10 cellular contexts compared by ENCODE assay signal in the genomic region with DNA sequence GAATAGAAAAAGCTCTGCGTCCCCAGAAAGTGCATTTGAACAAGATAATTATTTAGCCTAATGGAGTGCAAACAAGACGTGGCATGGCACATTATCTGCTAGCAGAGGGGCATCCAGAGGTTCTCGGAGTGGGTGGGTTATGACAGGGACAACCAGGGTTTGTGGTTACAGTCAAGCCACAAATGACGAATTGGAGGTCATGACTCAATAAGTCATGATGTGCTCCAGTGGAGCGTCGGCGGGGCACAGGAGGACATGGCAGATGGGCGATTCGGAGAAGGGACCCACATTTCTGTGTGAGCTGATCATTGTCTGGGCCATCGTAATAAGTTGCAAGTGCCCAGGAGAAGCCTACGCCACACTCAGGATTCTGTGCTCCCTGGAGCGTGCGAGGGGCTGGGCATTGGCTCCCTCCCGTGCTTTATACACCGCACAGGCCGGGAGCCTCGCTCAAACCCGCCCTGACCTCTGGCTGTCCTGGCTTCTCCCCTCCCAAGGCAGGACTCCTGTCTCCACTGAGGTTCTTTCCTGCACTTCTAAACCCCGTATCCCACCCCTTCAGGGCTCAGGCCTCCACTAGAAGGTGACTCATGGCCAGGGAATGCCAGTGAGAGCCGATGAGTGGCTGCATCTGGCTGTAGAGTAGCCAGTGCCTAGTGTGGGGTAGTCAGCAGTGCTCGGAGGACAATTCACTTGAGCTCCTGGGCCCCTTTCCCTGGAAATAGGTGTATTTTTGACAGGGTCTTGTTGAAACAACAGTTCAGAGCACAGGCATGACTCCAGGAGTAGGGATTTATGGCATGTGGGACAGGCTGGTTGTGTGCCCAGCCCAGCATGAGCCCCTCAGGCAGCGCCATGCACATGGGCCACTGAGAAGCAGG.
DNase-seq lines count a peak whose midpoint lies in the region; ATAC-seq and TF ChIP-seq lines count a peak whose summit lies in the region.
"Had no signal": no experiment of that assay in that cellular context is flagged by ENCODE, and none has a peak within 500 bp of the region (broad histone marks: within the 10 kb centered on the region; RNA-seq: fewer than 3 reads in every experiment).

No MANE protein-coding gene starts in this region.

- H3K4me1 ChIP-seq in hepatocyte (ENCODE audit: insufficient read depth), result peaks cover 11% of the 10 kb centered on the region

- H3K36me3 Mint-ChIP-seq in T-helper 2 cell treated with Interferon-gamma antibody and Interleukin-4, amounts not matched to agents 5 μg/mL and 100 μg/mL, for 36 hours (ENCODE audit: low read depth), result peaks cover 18% of the 10 kb centered on the region

- H3K4me1 Mint-ChIP-seq in T-helper 2 cell treated with Interferon-gamma antibody and Interleukin-4, amounts not matched to agents 5 μg/mL and 100 μg/mL, for 36 hours (ENCODE audit: low read depth), result peaks cover 2% of the 10 kb centered on the region

- ATAC-seq in HG02798 (IDR thresholded peaks at IDR 0.05; ENCODE audit: poor library complexity, unreplicated experiment), result no peak

- no peak overlapping the region for H3K4me3 Mint-ChIP-seq in T-helper 2 cell treated with Interferon-gamma antibody and Interleukin-4, amounts not matched to agents 5 μg/mL and 100 μg/mL, for 36 hours
- H3K4me3 Mint-ChIP-seq: CD8-positive, alpha-beta memory T cell had no signal

- H3K9me3 ChIP-seq in hepatocyte (ENCODE audit: low read depth), result no peaks in the 10 kb centered on the region

- 70% methylated on average over 22 of the region's 22 CpGs for WGBS in hepatocyte (ENCODE audit: low lambda C conversion rate, missing lambda C conversion rate)

- no peaks in the 10 kb centered on the region for H3K27me3 ChIP-seq in hepatocyte

- H3K4me2 ChIP-seq in hepatocyte, result no peak overlapping the region

- H2AFZ ChIP-seq in hepatocyte, result no peak overlapping the region

- H3K9me3 Mint-ChIP-seq in T-helper 2 cell treated with Interferon-gamma antibody and Interleukin-4, amounts not matched to agents 5 μg/mL and 100 μg/mL, for 36 hours, result no peaks in the 10 kb centered on the region
- H3K9me3 Mint-ChIP-seq: CD8-positive, alpha-beta memory T cell had no signal

- DNase-seq in activated T-cell treated with anti-CD3 and anti-CD28 coated beads for 48 hours (ENCODE audit: low read depth) (peak; percentile 8), hepatocyte (ENCODE audit: low spot score) (peak; percentile 69), stromal cell of bone marrow (ENCODE audit: low read depth) (peak; percentile 78), NCI-H1105 (lab: John Stamatoyannopoulos, UW) (no peak), NCI-H345 treated with DMSO at 0.1 percent for 48 hours (lab: John Stamatoyannopoulos, UW; ENCODE audit: unreplicated experiment) (no peak)
- no peak for DNase-seq in activated T-cell treated with anti-CD3 and anti-CD28 coated beads, Interleukin-2, amount 50 U/mL, for 1 hour
- peak; percentile 24 for DNase-seq in T-helper 2 cell treated with Interferon-gamma antibody and Interleukin-4, amounts not matched to agents 5 μg/mL and 100 μg/mL, for 36 hours (ENCODE audit: low spot score)
- DNase-seq: CD8-positive, alpha-beta memory T cell had no signal

- no peak overlapping the region for H3K4me3 ChIP-seq in hepatocyte
- H3K4me3 ChIP-seq: skin epidermis had no signal

- no peaks in the 10 kb centered on the region for H3K79me2 ChIP-seq in hepatocyte

- peak overlapping the region; percentile 63 for H3K27ac ChIP-seq in hepatocyte

- no peak for TF ChIP-seq CTCF in hepatocyte (IDR thresholded peaks at IDR 0.05; ENCODE audit: poor library complexity)

- no peaks in the 10 kb centered on the region for H4K20me1 ChIP-seq in hepatocyte (ENCODE audit: insufficient read depth, poor library complexity, severe bottlenecking)

- H3K27ac Mint-ChIP-seq in T-helper 2 cell treated with Interferon-gamma antibody and Interleukin-4, amounts not matched to agents 5 μg/mL and 100 μg/mL, for 36 hours, result no peak overlapping the region

- no peaks in the 10 kb centered on the region for H3K27me3 Mint-ChIP-seq in T-helper 2 cell treated with Interferon-gamma antibody and Interleukin-4, amounts not matched to agents 5 μg/mL and 100 μg/mL, for 36 hours (ENCODE audit: low read depth)

- no peaks in the 10 kb centered on the region for H3K9me2 ChIP-seq in hepatocyte (replicated peaks; ENCODE audit: insufficient read depth)

- no peaks in the 10 kb centered on the region for H3K36me3 ChIP-seq in hepatocyte (replicated peaks; ENCODE audit: insufficient read depth, low read depth)

Comparison
In these comparisons a context has a peak if more than half of its experiments do, and no peak if none do; other contexts are left out.
1. DNase-seq: peak in activated T-cell treated with anti-CD3 and anti-CD28 coated beads for 48 hours (single experiment), T-helper 2 cell treated with Interferon-gamma antibody and Interleukin-4, amounts not matched to agents 5 μg/mL and 100 μg/mL, for 36 hours (single experiment), hepatocyte (single experiment) and stromal cell of bone marrow (single experiment); none in activated T-cell treated with anti-CD3 and anti-CD28 coated beads, Interleukin-2, amount 50 U/mL, for 1 hour (single experiment), NCI-H1105 (single experiment) and NCI-H345 treated with DMSO at 0.1 percent for 48 hours (single experiment).